30 cellular contexts compared by ENCODE assay signal in genomic region chr2:24887325-24887874, GRCh38. TPM values are rescaled to one million over a fixed set of nuclear protein-coding genes. Genes with fewer than 3 reads are reported as not detected.
A peak's percentile ranks its signal among the peaks of the same experiment; 100 is the strongest.
DNase-seq lines count a peak whose midpoint lies in the region; FAIRE-seq and TF ChIP-seq lines count a peak whose summit lies in the region.
"Had no signal": no experiment of that assay in that cellular context is flagged by ENCODE, and none has a peak within 500 bp of the region (broad histone marks: within the 10 kb centered on the region; RNA-seq: fewer than 3 reads in every experiment).

No MANE protein-coding gene starts in this region.

- no peaks in the 10 kb centered on the region for H3K27me3 Mint-ChIP-seq in neural crest cell (ENCODE audit: low read depth)
- H3K27me3 Mint-ChIP-seq: activated CD4-positive, alpha-beta memory T cell treated with anti-CD3 and anti-CD28 coated beads for 36 hours; naive thymus-derived CD8-positive, alpha-beta T cell had no signal

- dilution Hi-C loops in endothelial cell of umbilical vein (cut with MboI; ENCODE audit: extremely low pct_ligation_motif_present, low sequenced_read_pairs): no loop called here

- peak overlapping the region; percentile 46 for H3K27ac Mint-ChIP-seq in neural crest cell (ENCODE audit: unreplicated experiment)
- H3K27ac Mint-ChIP-seq: activated CD4-positive, alpha-beta memory T cell treated with anti-CD3 and anti-CD28 coated beads for 36 hours; mesothelial cell of epicardium had no signal

- peaks cover 16% of the 10 kb centered on the region for H3K79me2 ChIP-seq in Loucy (ENCODE audit: insufficient read depth, low read length)
- H3K79me2 ChIP-seq in endothelial cell of umbilical vein (ENCODE audit: control insufficient read depth, insufficient read depth, low read length): peaks cover 2% of the 10 kb centered on the region

- no peak overlapping the region for H3K4me3 ChIP-seq in Loucy (ENCODE audit: low read length, poor library complexity, severe bottlenecking)
- H3K4me3 ChIP-seq in endothelial cell of umbilical vein (replicated peaks in 1 of 3; ENCODE audit: insufficient read depth in 1 of 3, low read depth in 1 of 3, low read length in 3 of 3): no peak overlapping the region
- no peak overlapping the region for H3K4me3 ChIP-seq in small intestine (ENCODE audit: low read depth in 1 of 2, low read length in 2 of 2)
- H3K4me3 ChIP-seq: adrenal gland, testis had no signal

- H3K9me3 Mint-ChIP-seq in neural crest cell: peaks cover 5% of the 10 kb centered on the region
- H3K9me3 Mint-ChIP-seq: stimulated activated effector memory CD8-positive, alpha-beta T cell treated with anti-CD3 and anti-CD28 coated beads, Interleukin-12 subunit alpha, Interleukin-12 subunit beta, amount 100 ng/mL, for 72 hours had no signal

- peaks cover 17% of the 10 kb centered on the region for H3K4me1 ChIP-seq in Loucy (ENCODE audit: insufficient read depth, low read length, poor library complexity, severe bottlenecking)
- H3K4me1 ChIP-seq in endothelial cell of umbilical vein (ENCODE audit: control insufficient read depth, extremely low read depth, insufficient read depth, low read length): peaks cover 15% of the 10 kb centered on the region
- no peaks in the 10 kb centered on the region for H3K4me1 ChIP-seq in small intestine (ENCODE audit: control insufficient read depth in 2 of 2, insufficient read depth in 1 of 2, low read depth in 1 of 2, low read length in 1 of 2)
- H3K4me1 ChIP-seq: BE2C had no signal

- no peaks in the 10 kb centered on the region for H4K20me1 ChIP-seq in Loucy (ENCODE audit: insufficient read depth, low read length, poor library complexity, severe bottlenecking)
- no peaks in the 10 kb centered on the region for H4K20me1 ChIP-seq in endothelial cell of umbilical vein (replicated peaks; ENCODE audit: control insufficient read depth, extremely low read depth, insufficient read depth, low read length)

- CTCF ChIA-PET in endothelial cell of umbilical vein (lab: Charles Lee): no interaction called here

- no peaks in the 10 kb centered on the region for H3F3A ChIP-seq in Loucy (ENCODE audit: low read depth)

- peaks cover 13% of the 10 kb centered on the region for H3K4me1 Mint-ChIP-seq in neural crest cell
- H3K4me1 Mint-ChIP-seq: mesothelial cell of epicardium had no signal

- peaks cover 7% of the 10 kb centered on the region for H3K36me3 Mint-ChIP-seq in neural crest cell (ENCODE audit: low read depth)

- POLR2A ChIA-PET in endothelial cell of umbilical vein (lab: Charles Lee): no interaction called here

- intact Hi-C loops in endothelial cell of umbilical vein (cut with micrococcal nuclease): no loop called here

- DNase-seq in AG20443 (ENCODE audit: low spot score): peak; percentile 2
- no peak for DNase-seq in endothelial cell of umbilical vein (ENCODE audit: low read depth, low spot score)
- no peak for DNase-seq in neural crest cell (ENCODE audit: low read depth, low spot score)
- DNase-seq in DMS 273 (lab: John Stamatoyannopoulos, UW; ENCODE audit: unreplicated experiment): no peak
- DNase-seq in small intestine: no peak
- no peak for DNase-seq in stimulated activated naive CD4-positive, alpha-beta T cell (lab: John Stamatoyannopoulos, UW)
- no peak for DNase-seq in activated naive CD4-positive, alpha-beta T cell treated with anti-CD3 and anti-CD28 coated beads, Interleukin-2, amount 50 U/mL, for 16 hours
- DNase-seq: activated CD4-positive, alpha-beta memory T cell treated with anti-CD3 and anti-CD28 coated beads for 36 hours; activated CD8-positive, alpha-beta memory T cell treated with anti-CD3 and anti-CD28 coated beads, Interleukin-2, amount 50 U/mL, for 4 hours; activated naive CD4-positive, alpha-beta T cell; BE2C; DMS153; H7; left ventricle myocardium superior; naive thymus-derived CD8-positive, alpha-beta T cell; NCI-H1417 treated with DMSO at 0.1 percent for 48 hours; NCI-H226; Right ventricle myocardium superior; T-helper 2 cell; testis had no signal

- BruUV-seq in endothelial cell of umbilical vein (replicated peaks; lab: Mats Ljungman, UMichigan): no TSS peak

- TF ChIP-seq CTCF in Loucy (conservative IDR thresholded peaks at IDR 0.05; ENCODE audit: low read length) (no peak), endothelial cell of umbilical vein (IDR thresholded peaks at IDR 0.05; ENCODE audit: extremely low read depth in 1 of 2, insufficient read depth in 1 of 2, low read depth in 1 of 2, low read length in 2 of 2) (no peak), neural crest cell (conservative IDR thresholded peaks at IDR 0.05) (no peak)

- H3K27me3 ChIP-seq in Loucy (ENCODE audit: insufficient read depth, low read length, poor library complexity, severe bottlenecking) (no peaks in the 10 kb centered on the region), endothelial cell of umbilical vein (ENCODE audit: control insufficient read depth in 2 of 2, insufficient read depth in 2 of 2, low read length in 2 of 2) (no peaks in the 10 kb centered on the region), small intestine (ENCODE audit: control insufficient read depth in 2 of 2, insufficient read depth in 2 of 2, low read length in 2 of 2) (no peaks in the 10 kb centered on the region)
- H3K27me3 ChIP-seq: adrenal gland, BE2C, testis had no signal

- H3K4me2 ChIP-seq in Loucy (ENCODE audit: low read depth, low read length, poor library complexity, severe bottlenecking) (peak overlapping the region; percentile 19), endothelial cell of umbilical vein (ENCODE audit: insufficient read depth, low read length) (no peak overlapping the region)
- H3K4me2 ChIP-seq: KMS-11 had no signal

- FAIRE-seq in endothelial cell of umbilical vein (lab: Jason Lieb, UNC): no peak
- no peak for FAIRE-seq in small intestine (lab: Jason Lieb, UNC)
- FAIRE-seq: A204.1, GM12891, urothelium cell line had no signal

- H3K9me3 ChIP-seq in Loucy (ENCODE audit: insufficient read depth, low read depth, low read length): no peaks in the 10 kb centered on the region
- H3K9me3 ChIP-seq in endothelial cell of umbilical vein (replicated peaks; ENCODE audit: control insufficient read depth, insufficient read depth, low read length): no peaks in the 10 kb centered on the region
- no peaks in the 10 kb centered on the region for H3K9me3 ChIP-seq in small intestine (ENCODE audit: control insufficient read depth, low read depth)
- H3K9me3 ChIP-seq: adrenal gland, BE2C, testis had no signal

- H3K4me3 Mint-ChIP-seq in neural crest cell: no peak overlapping the region
- H3K4me3 Mint-ChIP-seq: activated CD4-positive, alpha-beta memory T cell treated with anti-CD3 and anti-CD28 coated beads for 36 hours; mesothelial cell of epicardium had no signal

- H3K9me1 ChIP-seq in endothelial cell of umbilical vein (replicated peaks; ENCODE audit: control insufficient read depth, extremely low read depth, insufficient read depth, low read length): no peaks in the 10 kb centered on the region

- no peak overlapping the region for H2AFZ ChIP-seq in Loucy (ENCODE audit: low read length)
- H2AFZ ChIP-seq in endothelial cell of umbilical vein (ENCODE audit: low read depth, low read length): peak overlapping the region; percentile 30

- no peaks in the 10 kb centered on the region for H3K9me2 ChIP-seq in Loucy (replicated peaks; ENCODE audit: low read depth, low read length)

- no peak overlapping the region for H3K9ac ChIP-seq in Loucy (ENCODE audit: low read depth, low read length, poor library complexity, severe bottlenecking)
- H3K9ac ChIP-seq in endothelial cell of umbilical vein (replicated peaks; ENCODE audit: extremely low read depth, insufficient read depth, low read length): no peak overlapping the region
- H3K9ac ChIP-seq: KMS-11 had no signal

- TF ChIP-seq POLR2A in endothelial cell of umbilical vein (IDR thresholded peaks at IDR 0.05; ENCODE audit: low read depth, low read length): no peak

- H3K36me3 ChIP-seq in Loucy (ENCODE audit: insufficient read depth, low read length) (peaks cover 11% of the 10 kb centered on the region; the same call in 1 of the 2 replicates), endothelial cell of umbilical vein (ENCODE audit: control insufficient read depth in 2 of 2, extremely low read depth in 1 of 2, insufficient read depth in 2 of 2, low read length in 2 of 2) (no peaks in the 10 kb centered on the region), small intestine (ENCODE audit: control insufficient read depth in 2 of 2, insufficient read depth in 2 of 2, low read length in 2 of 2) (no peaks in the 10 kb centered on the region)
- H3K36me3 ChIP-seq: adrenal gland had no signal

- peak overlapping the region; percentile 8 for H3K27ac ChIP-seq in endothelial cell of umbilical vein (ENCODE audit: insufficient read depth, low read depth, low read length)
- no peak overlapping the region for H3K27ac ChIP-seq in small intestine (ENCODE audit: low read depth in 1 of 2, low read length in 1 of 2)
- H3K27ac ChIP-seq: epithelial cell of prostate, HL-60, KMS-11, testis had no signal

- 92 to 95% (median 95%) methylated on average over 19 of the region's 19 CpGs for WGBS in small intestine, 3 donors

TF ChIP-seq in endothelial cell of umbilical vein, 7 proteins besides CTCF, POLR2A, EP300 and RAD21:
- TF ChIP-seq MYC (IDR thresholded peaks at IDR 0.05; ENCODE audit: low read depth, low read length) (no peak), EZH2 (IDR thresholded peaks at IDR 0.05; ENCODE audit: borderline replicate concordance, low read depth, low read length, severe bottlenecking) (no peak), JUN (IDR thresholded peaks at IDR 0.05; ENCODE audit: borderline replicate concordance, insufficient read depth, insufficient read length, low read depth) (no peak), POLR2AphosphoS5 (IDR thresholded peaks at IDR 0.05; ENCODE audit: insufficient read depth, low read depth, low read length) (no peak), GATA2 (IDR thresholded peaks at IDR 0.05; ENCODE audit: insufficient read depth, insufficient read length, low read depth, low read length) (no peak), FOS (IDR thresholded peaks at IDR 0.05; ENCODE audit: borderline replicate concordance, insufficient read depth, low read length) (no peak)

RNA-seq across cellular contexts. Expression of gene ADCY3, which starts 32.6 kb away (rescaled TPM):
- total RNA-seq in endothelial cell of umbilical vein (54.0 and 54.4 TPM in 2 replicates), neural crest cell (48.1 and 49.2 TPM in 2 replicates)
- polyA plus RNA-seq in endothelial cell of umbilical vein (61.3 and 71.7 TPM in 2 replicates), small intestine (10 to 100 TPM in 1 of 3 donors, 1 to 10 TPM in 2; 3.6 to 36.3 (median 4.3) TPM)
- 48.1 and 52.9 TPM in 2 replicates for polyA plus RNA-seq in endothelial cell of umbilical vein (2011; cell fraction: cytosol; rRNA removed)
- 111 and 115 TPM in 2 replicates for polyA plus RNA-seq in endothelial cell of umbilical vein (2011; cell fraction: nucleus; rRNA removed)
- 49.6 and 78.8 TPM in 2 replicates for polyA plus RNA-seq in endothelial cell of umbilical vein (2012)
- polyA minus RNA-seq in endothelial cell of umbilical vein: 85.5 and 98.2 TPM in 2 replicates
- 57.6 TPM for polyA minus RNA-seq in endothelial cell of umbilical vein (2011; cell fraction: cytosol; rRNA and poly(A)+ RNA removed)
- polyA minus RNA-seq in endothelial cell of umbilical vein (2011; cell fraction: nucleus; rRNA and poly(A)+ RNA removed): 25.6 and 36.5 TPM in 2 replicates
